Comparison of ENCODE assay signal across 23 cellular contexts in genomic region chr5:121384359-121384758, GRCh38.
DNase-seq lines count a peak whose midpoint lies in the region; ATAC-seq and TF ChIP-seq lines count a peak whose summit lies in the region.
"Had no signal": no experiment of that assay in that cellular context is flagged by ENCODE, and none has a peak within 500 bp of the region (broad histone marks: within the 10 kb centered on the region; RNA-seq: fewer than 3 reads in every experiment).

No MANE protein-coding gene starts in this region.

- no peaks in the 10 kb centered on the region for H3K27me3 ChIP-seq in H9 (ENCODE audit: insufficient read depth, low read length)
- H3K27me3 ChIP-seq: BLaER1 treated with 17β-estradiol and CSF1 and Interleukin-3, amounts not matched to agents 10 nM and 100 nM had no signal

- no peak overlapping the region for H2AK5ac ChIP-seq in H9 (ENCODE audit: insufficient read length, low read length)

- H3K4me2 ChIP-seq in H9 (ENCODE audit: insufficient read depth, insufficient read length, low read length) = no peak overlapping the region
- H3K4me2 ChIP-seq: BLaER1 treated with 17β-estradiol and CSF1 and Interleukin-3, amounts not matched to agents 10 nM and 100 nM had no signal

- H3K14ac ChIP-seq in H9 (ENCODE audit: insufficient read depth, low read length) = no peak overlapping the region

- no peak overlapping the region for H3K56ac ChIP-seq in H9 (ENCODE audit: insufficient read length, low read depth, low read length)

- H4K91ac ChIP-seq in H9 (ENCODE audit: insufficient read length, low read depth, low read length) = no peak overlapping the region

- no peak overlapping the region for H4K8ac ChIP-seq in H9 (replicated peaks; ENCODE audit: insufficient read length, low read depth, low read length)

- no peak overlapping the region for H3K4ac ChIP-seq in H9 (ENCODE audit: low read depth, low read length)

- WGBS in H9 (ENCODE audit: extremely low coverage, insufficient read length, low lambda C conversion rate) = no CpG with 5 or more reads among the region's 5 CpGs

- H3K4me1 Mint-ChIP-seq in H9 = peaks cover 4 to 6% of the 10 kb centered on the region in 2 experiments; a peak in 1 of 4 replicates
- H3K4me1 Mint-ChIP-seq: CD4-positive, alpha-beta memory T cell had no signal

- H2AFZ ChIP-seq in H9 (ENCODE audit: low read length) = no peak overlapping the region

- no peak overlapping the region for H2BK120ac ChIP-seq in H9 (ENCODE audit: low read depth, low read length, poor library complexity, severe bottlenecking)

- no peak overlapping the region for H2BK5ac ChIP-seq in H9 (ENCODE audit: insufficient read length, low read length)

- no peaks in the 10 kb centered on the region for H3K9me3 Mint-ChIP-seq in H9
- H3K9me3 Mint-ChIP-seq: T-helper 2 cell treated with Interferon-gamma antibody and Interleukin-4, amounts not matched to agents 5 μg/mL and 100 μg/mL, for 36 hours had no signal

- no peak for TF ChIP-seq CTCF in H9 (conservative IDR thresholded peaks at IDR 0.05)

- H2BK12ac ChIP-seq in H9 (ENCODE audit: insufficient read length, low read depth, low read length) = no peak overlapping the region

- no peak overlapping the region for H3K27ac ChIP-seq in H9 (ENCODE audit: insufficient read length, low read depth, low read length)
- H3K27ac ChIP-seq: BLaER1 treated with 17β-estradiol and CSF1 and Interleukin-3, amounts not matched to agents 10 nM and 100 nM had no signal

- 0 out of 7 replicates have a peak overlapping the region, but pooled peaks of 1 of the 3 experiments have one; percentile 12 for H3K27ac Mint-ChIP-seq in H9
- H3K27ac Mint-ChIP-seq: CD4-positive, alpha-beta memory T cell; T-helper 2 cell treated with Interferon-gamma antibody and Interleukin-4, amounts not matched to agents 5 μg/mL and 100 μg/mL, for 36 hours had no signal

- no peaks in the 10 kb centered on the region for H3K36me3 Mint-ChIP-seq in H9 (ENCODE audit: insufficient read depth in 1 of 3, low read depth in 3 of 3)
- H3K36me3 Mint-ChIP-seq: CD4-positive, alpha-beta memory T cell had no signal

- H3K27me3 Mint-ChIP-seq in H9 (ENCODE audit: low read depth) = no peaks in the 10 kb centered on the region
- H3K27me3 Mint-ChIP-seq: CD4-positive, alpha-beta memory T cell had no signal

- no peaks in the 10 kb centered on the region for H3K9me3 ChIP-seq in H9 (ENCODE audit: control insufficient read depth, low read depth, low read length)
- H3K9me3 ChIP-seq: BLaER1 treated with 17β-estradiol and CSF1 and Interleukin-3, amounts not matched to agents 10 nM and 100 nM; Caco-2 had no signal

- no peak overlapping the region for H2BK15ac ChIP-seq in H9 (ENCODE audit: low read depth, low read length)

- H2BK20ac ChIP-seq in H9 (ENCODE audit: low read depth, low read length, poor library complexity, severe bottlenecking) = no peak overlapping the region

- H4K20me1 ChIP-seq in H9 (ENCODE audit: control insufficient read depth, insufficient read depth, insufficient read length) = no peaks in the 10 kb centered on the region
- H4K20me1 ChIP-seq: BLaER1 treated with 17β-estradiol and CSF1 and Interleukin-3, amounts not matched to agents 10 nM and 100 nM had no signal

- DNase-seq in NCI-H748 (lab: John Stamatoyannopoulos, UW; ENCODE audit: unreplicated experiment) (peak; percentile 27), NCI-H748 treated with DMSO at 0.1 percent for 48 hours (lab: John Stamatoyannopoulos, UW) (no peak), H9 (peak; percentile 29), SK-N-DZ (ENCODE audit: low spot score) (peak; percentile 87), left kidney (ENCODE audit: low read depth, low spot score) (peak; percentile 2), SKM-1 treated with dmso at 0.1 percent for 144 hours (lab: John Stamatoyannopoulos, UW; ENCODE audit: unreplicated experiment) (no peak), NCI-H1105 treated with DMSO at 0.1 percent for 48 hours (lab: John Stamatoyannopoulos, UW) (no peak)
- DNase-seq: Caco-2; CD4-positive, alpha-beta memory T cell; DMS79; EL; GDM1; NCI-H1048; NCI-H1417 treated with DMSO at 0.1 percent for 48 hours; NCI-H1930; NCI-H524; PC-3; T-helper 1 cell had no signal

- no peak overlapping the region; a peak in 1 of 5 replicates for H3K4me3 Mint-ChIP-seq in H9
- H3K4me3 Mint-ChIP-seq: CD4-positive, alpha-beta memory T cell; T-helper 2 cell treated with Interferon-gamma antibody and Interleukin-4, amounts not matched to agents 5 μg/mL and 100 μg/mL, for 36 hours had no signal

- no peak overlapping the region for H3K9ac ChIP-seq in H9 (ENCODE audit: extremely low read depth, insufficient read length, low read length)
- H3K9ac ChIP-seq: BLaER1 treated with 17β-estradiol and CSF1 and Interleukin-3, amounts not matched to agents 10 nM and 100 nM had no signal

- no peak overlapping the region for H3T11ph ChIP-seq in H9 (ENCODE audit: low read length)

- no peak overlapping the region for H3K18ac ChIP-seq in H9 (ENCODE audit: insufficient read length, low read depth, low read length)

- no peak overlapping the region for H4K5ac ChIP-seq in H9 (ENCODE audit: insufficient read length, low read depth, low read length)

- no peaks in the 10 kb centered on the region for H3K79me2 ChIP-seq in H9 (ENCODE audit: insufficient read depth, low read length)

- no peaks in the 10 kb centered on the region for H3K4me1 ChIP-seq in H9 (ENCODE audit: insufficient read depth, low read length)
- H3K4me1 ChIP-seq: BLaER1 treated with 17β-estradiol and CSF1 and Interleukin-3, amounts not matched to agents 10 nM and 100 nM; Caco-2 had no signal

- ATAC-seq in GM19467 (IDR thresholded peaks at IDR 0.05; ENCODE audit: unreplicated experiment) = no peak
- ATAC-seq: GM12878, HCT116, PC-3 had no signal

- H3K23ac ChIP-seq in H9 (ENCODE audit: insufficient read length, low read depth, low read length) = no peak overlapping the region

- no peaks in the 10 kb centered on the region for H3K79me1 ChIP-seq in H9 (ENCODE audit: insufficient read depth, low read depth, low read length, poor library complexity, severe bottlenecking)

- H3K23me2 ChIP-seq in H9 (ENCODE audit: insufficient read length, low read depth, low read length, poor library complexity, severe bottlenecking) = no peaks in the 10 kb centered on the region

Comparison
In these comparisons a context has a peak if more than half of its experiments do, and no peak if none do; other contexts are left out.
1. DNase-seq: peak in NCI-H748 (single experiment), H9 (single experiment), SK-N-DZ (single experiment) and left kidney (single experiment); none in NCI-H748 treated with DMSO at 0.1 percent for 48 hours (single experiment), SKM-1 treated with dmso at 0.1 percent for 144 hours (single experiment) and NCI-H1105 treated with DMSO at 0.1 percent for 48 hours (single experiment).